Comparison of ENCODE assay signal across 8 cellular contexts in the genomic region with DNA sequence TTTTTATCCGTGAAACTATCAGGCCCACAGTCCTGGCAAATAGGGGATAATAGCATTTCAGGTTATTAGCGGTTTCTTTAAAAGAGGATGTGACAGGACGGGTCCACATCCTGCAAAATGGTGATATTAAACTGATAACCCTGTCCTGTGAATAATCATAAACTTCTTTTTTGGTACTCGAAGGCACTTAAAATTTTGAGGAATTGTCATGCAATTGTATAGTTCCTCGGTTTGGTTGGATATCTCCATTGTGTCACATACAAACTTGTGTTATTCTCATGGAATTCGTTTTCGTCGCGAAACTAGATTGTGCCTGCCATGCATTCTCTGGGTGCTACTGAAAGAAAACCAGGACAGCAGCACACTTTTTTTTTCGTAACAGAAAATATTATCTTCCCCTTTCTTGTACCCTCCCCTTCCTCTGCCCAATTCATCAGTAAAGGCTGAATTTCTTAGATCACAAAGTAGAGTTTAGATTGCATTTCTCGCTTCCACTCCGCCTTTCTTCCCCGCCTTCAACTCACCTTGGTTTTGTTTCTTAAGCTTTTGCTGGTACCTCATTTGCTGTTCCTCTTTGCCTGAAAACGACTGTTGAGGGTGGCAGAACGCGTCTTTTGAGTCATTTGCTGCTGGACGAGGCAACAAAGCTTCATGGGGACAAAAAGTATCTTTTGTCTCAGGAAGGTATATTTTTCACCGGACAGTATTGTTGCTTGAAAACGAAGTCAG. TPM values are rescaled to one million over a fixed set of nuclear protein-coding genes. Genes with fewer than 3 reads are reported as not detected.
A peak's percentile ranks its signal among the peaks of the same experiment; 100 is the strongest.
DNase-seq lines count a peak whose midpoint lies in the region; ATAC-seq and TF ChIP-seq lines count a peak whose summit lies in the region.

No MANE protein-coding gene starts in this region.

- H3K27ac ChIP-seq in left ventricle myocardium inferior (replicated peaks) (peak overlapping the region; percentile 89), dorsolateral prefrontal cortex (peak overlapping the region in 41 of 59 donors; percentile 2 to 92 (median 86))

- H3K36me3 ChIP-seq in left ventricle myocardium inferior, result no peaks in the 10 kb centered on the region

- no peak overlapping the region for H3K4me3 Mint-ChIP-seq in nephron

- DNase-seq in left ventricle myocardium inferior (no peak), cardiac septum (ENCODE audit: low spot score) (no peak), NB4 (ENCODE audit: low read depth) (peak; percentile 63), dorsolateral prefrontal cortex (no peak), HK-2 (ENCODE audit: unreplicated experiment) (no peak)
- DNase-seq in stimulated activated CD4-positive, alpha-beta T cell treated with anti-CD3 and anti-CD28 coated beads, Interleukin-2, amount 100 ng/mL, for 48 hours, result no peak

- no peaks in the 10 kb centered on the region for H3K27me3 Mint-ChIP-seq in nephron (ENCODE audit: low read depth)

- H3K27ac Mint-ChIP-seq in nephron, result peak overlapping the region; percentile 73 to 86 (median 74)

- peaks cover 34% of the 10 kb centered on the region for H3K4me1 Mint-ChIP-seq in nephron

- no peak for TF ChIP-seq CTCF in left ventricle myocardium inferior (IDR thresholded peaks at IDR 0.05; ENCODE audit: borderline replicate concordance)
- TF ChIP-seq CTCF in NB4 (IDR thresholded peaks at IDR 0.05; ENCODE audit: low read depth, low read length), result no peak
- TF ChIP-seq CTCF in dorsolateral prefrontal cortex (IDR thresholded peaks at IDR 0.05 in 54 of 56, conservative IDR thresholded peaks at IDR 0.05 in 2 of 56; ENCODE audit: low read depth in 1 of 56, partially characterized antibody in 56 of 56), result no peak
- TF ChIP-seq CTCF in nephron (IDR thresholded peaks at IDR 0.05; ENCODE audit: unreplicated experiment in 3 of 3), result no peak

- peaks cover 9% of the 10 kb centered on the region for H3K9me3 ChIP-seq in left ventricle myocardium inferior (replicated peaks)

- no peaks in the 10 kb centered on the region for H3K9me3 Mint-ChIP-seq in nephron

- no peak for ATAC-seq in HG02884 (IDR thresholded peaks at IDR 0.05; ENCODE audit: unreplicated experiment)

- peaks cover 8% of the 10 kb centered on the region for H3K27me3 ChIP-seq in left ventricle myocardium inferior (ENCODE audit: low read depth)
- H3K27me3 ChIP-seq in dorsolateral prefrontal cortex, result no peaks in the 10 kb centered on the region

- no peak for TF ChIP-seq POLR2A in NB4 (IDR thresholded peaks at IDR 0.05; ENCODE audit: extremely low read depth, insufficient read length)

- peak overlapping the region; percentile 83 for H3K4me3 ChIP-seq in left ventricle myocardium inferior
- peak overlapping the region; percentile 94 for H3K4me3 ChIP-seq in NB4 (ENCODE audit: low read depth, low read length)
- H3K4me3 ChIP-seq in dorsolateral prefrontal cortex, result peak overlapping the region; percentile 48 to 99 (median 82)

- no peaks in the 10 kb centered on the region for H3K36me3 Mint-ChIP-seq in nephron (ENCODE audit: low read depth)

- intact Hi-C loops in left ventricle myocardium inferior (cut with micrococcal nuclease) (no loop called here), cardiac septum (cut with DNase I) (loop anchor here (2.0 to 5.0 kb wide), 5 partner anchors 59 to 300 kb away; no protein-coding TSS in a partner anchor), dorsolateral prefrontal cortex (cut with DNase I) (loop anchor here (5.0 to 10.0 kb wide), 2 partner anchors 110 to 323 kb away; no protein-coding TSS in a partner anchor)

- peaks cover 54% of the 10 kb centered on the region for H3K4me1 ChIP-seq in left ventricle myocardium inferior

RNA-seq across cellular contexts. Expression of gene CERS6, which starts 1.3 kb away (rescaled TPM):
- 68.9 TPM for total RNA-seq in left ventricle myocardium inferior
- total RNA-seq in cardiac septum, result 58.6 TPM
- total RNA-seq in dorsolateral prefrontal cortex, result 10 to 100 TPM; 20.1 to 73.1 (median 49.0) TPM
